ENCODE assay signal across 8 cellular contexts in genomic region chrX:110001702-110002299, GRCh38. TPM values are rescaled to one million over a fixed set of nuclear protein-coding genes. Genes with fewer than 3 reads are reported as not detected.
DNase-seq lines count a peak whose midpoint lies in the region; ATAC-seq and TF ChIP-seq lines count a peak whose summit lies in the region.

No MANE protein-coding gene starts in this region.

- peak overlapping the region; percentile 93 for H3K27ac ChIP-seq in WERI-Rb-1
- H3K27ac ChIP-seq in thoracic aorta: peak overlapping the region; percentile 71 to 73

- H3K27me3 Mint-ChIP-seq in activated T-cell treated with anti-CD3 and anti-CD28 coated beads, Interleukin-2, amount 50 U/mL, for 24 hours: peaks cover 32% of the 10 kb centered on the region

- no peaks in the 10 kb centered on the region for H3K9me3 Mint-ChIP-seq in activated T-cell treated with anti-CD3 and anti-CD28 coated beads, Interleukin-2, amount 50 U/mL, for 24 hours

- TF ChIP-seq CTCF in WERI-Rb-1 (IDR thresholded peaks at IDR 0.05; ENCODE audit: low read depth, low read length): no peak
- no peak for TF ChIP-seq CTCF in thoracic aorta (IDR thresholded peaks at IDR 0.05)

- H3K9me3 ChIP-seq in WERI-Rb-1 (ENCODE audit: severe bottlenecking) (no peaks in the 10 kb centered on the region), iPS-15b (ENCODE audit: control insufficient read depth, insufficient read depth, low read length) (no peaks in the 10 kb centered on the region), thoracic aorta (no peaks in the 10 kb centered on the region)

- H3K36me3 ChIP-seq in WERI-Rb-1 (peaks cover 14% of the 10 kb centered on the region), iPS-15b (ENCODE audit: control insufficient read depth, insufficient read depth, low read length) (no peaks in the 10 kb centered on the region), thoracic aorta (no peaks in the 10 kb centered on the region)

- H3K27ac Mint-ChIP-seq in activated T-cell treated with anti-CD3 and anti-CD28 coated beads, Interleukin-2, amount 50 U/mL, for 24 hours: peak overlapping the region; percentile 88

- peaks cover 11% of the 10 kb centered on the region for H3K4me1 ChIP-seq in iPS-15b (ENCODE audit: control insufficient read depth, insufficient read depth, low read length)
- peaks cover 3 to 24% of the 10 kb centered on the region in 2 donors for H3K4me1 ChIP-seq in thoracic aorta (ENCODE audit: control insufficient read depth in 1 of 2, low read depth in 2 of 2)

- peaks cover 33% of the 10 kb centered on the region for H3K4me1 Mint-ChIP-seq in activated T-cell treated with anti-CD3 and anti-CD28 coated beads, Interleukin-2, amount 50 U/mL, for 24 hours (ENCODE audit: low read depth)

- H3K4me3 ChIP-seq in WERI-Rb-1 (ENCODE audit: low read depth, low read length) (peak overlapping the region; percentile 86), iPS-15b (ENCODE audit: low read depth, low read length) (peak overlapping the region; percentile 64), thoracic aorta (peak overlapping the region; percentile 76)

- H3K27me3 ChIP-seq in WERI-Rb-1 (ENCODE audit: insufficient read depth, low read depth, severe bottlenecking) (no peaks in the 10 kb centered on the region), iPS-15b (ENCODE audit: control insufficient read depth, insufficient read depth, low read length) (peaks cover 3% of the 10 kb centered on the region), thoracic aorta (replicated peaks; ENCODE audit: insufficient read depth) (no peaks in the 10 kb centered on the region)

- DNase-seq in activated T-cell treated with anti-CD3 and anti-CD28 coated beads, Interleukin-2, amount 50 U/mL, for 24 hours: no peak
- DNase-seq in activated T-cell treated with anti-CD3 and anti-CD28 coated beads, Interleukin-2, amount 50 U/mL, for 48 hours: no peak
- DNase-seq in WERI-Rb-1 (peak; percentile 25), thoracic aorta (ENCODE audit: low spot score) (no peak), DMS53 (lab: John Stamatoyannopoulos, UW) (no peak), HK-2 (ENCODE audit: unreplicated experiment) (no peak)
- no peak for DNase-seq in stimulated activated CD4-positive, alpha-beta T cell treated with anti-CD3 and anti-CD28 coated beads, Interleukin-15, amount 100 ng/mL, for 24 hours

- peak overlapping the region; percentile 77 for H3K4me3 Mint-ChIP-seq in activated T-cell treated with anti-CD3 and anti-CD28 coated beads, Interleukin-2, amount 50 U/mL, for 24 hours

- no peak overlapping the region for H3K9ac ChIP-seq in iPS-15b (ENCODE audit: low read depth, low read length)

- ATAC-seq in thoracic aorta (ENCODE audit: insufficient number of reproducible peaks, low FRiP score, low read depth): no peak

- no peaks in the 10 kb centered on the region for H3K36me3 Mint-ChIP-seq in activated T-cell treated with anti-CD3 and anti-CD28 coated beads, Interleukin-2, amount 50 U/mL, for 24 hours (ENCODE audit: low read depth)

RNA-seq across cellular contexts. Expression of gene TMEM164, which starts 1.1 kb away (rescaled TPM):
- 10 to 100 TPM; 18.0 to 20.2 TPM for total RNA-seq in thoracic aorta
